Comparison of ENCODE assay signal across 17 cellular contexts in the genomic region with DNA sequence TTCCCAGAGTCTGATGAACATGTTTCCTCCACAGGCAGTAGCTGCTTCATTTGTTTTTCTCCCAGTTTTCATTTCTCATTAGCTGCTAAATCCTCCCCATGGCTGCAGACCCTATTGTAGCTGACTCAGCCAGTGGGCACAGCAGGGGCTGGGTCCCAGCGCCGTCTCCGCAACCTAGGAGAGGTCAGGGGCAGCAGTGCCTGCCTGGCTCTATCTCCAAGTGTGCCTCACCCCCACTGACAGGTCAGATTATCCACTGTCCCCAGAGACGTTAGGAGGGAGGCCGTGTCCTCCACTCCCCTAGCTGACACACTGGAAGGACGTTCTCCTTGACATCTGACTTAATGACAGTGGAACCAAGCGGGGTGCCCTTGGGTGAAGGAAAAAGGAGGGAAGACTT. TPM values are rescaled to one million over a fixed set of nuclear protein-coding genes. Genes with fewer than 3 reads are reported as not detected.
DNase-seq lines count a peak whose midpoint lies in the region; ATAC-seq and TF ChIP-seq lines count a peak whose summit lies in the region.
"Had no signal": no experiment of that assay in that cellular context is flagged by ENCODE, and none has a peak within 500 bp of the region (broad histone marks: within the 10 kb centered on the region; RNA-seq: fewer than 3 reads in every experiment).

No MANE protein-coding gene starts in this region.

- CTCF ChIA-PET in HEK293 (lab: Yijun Ruan, JAX) = interaction anchor here (1.1 kb wide), 1 partner anchor 88 kb away, joined by 3 read pairs; no protein-coding TSS in a partner anchor
- CTCF ChIA-PET in activated CD4-positive, alpha-beta T cell treated with anti-CD3 and anti-CD28 coated beads for 36 hours (lab: Charles Lee) = interaction anchor here (1.1 kb wide), 1 partner anchor 108 kb away, joined by 3 read pairs; no protein-coding TSS in a partner anchor

- peaks cover 18% of the 10 kb centered on the region for H3K27me3 Mint-ChIP-seq in activated CD4-positive, alpha-beta T cell treated with anti-CD3 and anti-CD28 coated beads for 36 hours

- no peak overlapping the region for H3K14ac ChIP-seq in mesenchymal stem cell (ENCODE audit: low read length in 2 of 2)

- no peak overlapping the region for H4K8ac ChIP-seq in mesenchymal stem cell (ENCODE audit: low read length)

- no peaks in the 10 kb centered on the region for H3K9me3 ChIP-seq in HEK293 (ENCODE audit: control insufficient read depth, insufficient read depth, low read depth, low read length)
- no peaks in the 10 kb centered on the region for H3K9me3 ChIP-seq in RWPE2 (ENCODE audit: severe bottlenecking)
- H3K9me3 ChIP-seq in mesenchymal stem cell (ENCODE audit: control insufficient read depth, low read length) = no peaks in the 10 kb centered on the region
- no peaks in the 10 kb centered on the region for H3K9me3 ChIP-seq in sigmoid colon
- H3K9me3 ChIP-seq in BE2C = no peaks in the 10 kb centered on the region
- H3K9me3 ChIP-seq: A549, BLaER1, Caco-2, HAP-1 had no signal

- no peak overlapping the region for H3K4ac ChIP-seq in mesenchymal stem cell (ENCODE audit: low read depth in 1 of 2, low read length in 2 of 2)

- peak overlapping the region; percentile 54 for H2AK5ac ChIP-seq in mesenchymal stem cell (ENCODE audit: low read length, severe bottlenecking)

- H3K27ac ChIP-seq in HEK293 (ENCODE audit: extremely low read depth, low read depth, low read length) (no peak overlapping the region), RWPE2 (ENCODE audit: poor library complexity, severe bottlenecking) (no peak overlapping the region), mesenchymal stem cell (ENCODE audit: low read length, poor library complexity, severe bottlenecking) (no peak overlapping the region), sigmoid colon (no peak overlapping the region)
- H3K27ac ChIP-seq: A549, BLaER1 had no signal

- TF ChIP-seq EP300 in sigmoid colon (IDR thresholded peaks at IDR 0.05) = no peak

- H3K18ac ChIP-seq in mesenchymal stem cell (ENCODE audit: low read depth in 1 of 2, low read length in 2 of 2) = no peak overlapping the region

- no peak overlapping the region for H3K4me3 Mint-ChIP-seq in activated CD4-positive, alpha-beta T cell treated with anti-CD3 and anti-CD28 coated beads for 36 hours
- H3K4me3 Mint-ChIP-seq: CD8-positive, alpha-beta memory T cell; HFFc6 had no signal

- no peak overlapping the region for H3K23ac ChIP-seq in mesenchymal stem cell (ENCODE audit: low read length in 2 of 2)

- no peaks in the 10 kb centered on the region for H3K9me3 Mint-ChIP-seq in activated CD4-positive, alpha-beta T cell treated with anti-CD3 and anti-CD28 coated beads for 36 hours (ENCODE audit: low read depth)
- H3K9me3 Mint-ChIP-seq: CD8-positive, alpha-beta memory T cell had no signal

- H3K79me1 ChIP-seq in mesenchymal stem cell (replicated peaks; ENCODE audit: low read length, poor library complexity, severe bottlenecking) = peaks cover 51% of the 10 kb centered on the region

- no peak for TF ChIP-seq CTCF in HEK293 (tag by site-specific recombination; IDR thresholded peaks at IDR 0.05)
- no peak for TF ChIP-seq CTCF in RWPE2 (IDR thresholded peaks at IDR 0.05; ENCODE audit: poor library complexity, severe bottlenecking)
- TF ChIP-seq CTCF in sigmoid colon (IDR thresholded peaks at IDR 0.05) = no peak
- TF ChIP-seq CTCF in BE2C (IDR thresholded peaks at IDR 0.05; ENCODE audit: low read depth, low read length) = no peak

- no peak overlapping the region for H2BK15ac ChIP-seq in mesenchymal stem cell (ENCODE audit: low read depth, poor library complexity, severe bottlenecking)

- TF ChIP-seq POLR2A in sigmoid colon (IDR thresholded peaks at IDR 0.05) = no peak

- no peak overlapping the region for H2BK5ac ChIP-seq in mesenchymal stem cell (ENCODE audit: low read depth, low read length, poor library complexity, severe bottlenecking)

- WGBS in mesenchymal stem cell = 77% methylated on average over 5 of the region's 7 CpGs
- 74 to 83% methylated on average over 7 of the region's 7 CpGs for WGBS in sigmoid colon, 2 donors

- H2BK120ac ChIP-seq in mesenchymal stem cell (ENCODE audit: low read depth, low read length) = no peak overlapping the region

- no peak overlapping the region for H3K4me2 ChIP-seq in mesenchymal stem cell (ENCODE audit: low read length, poor library complexity, severe bottlenecking)
- H3K4me2 ChIP-seq: A549, BLaER1 had no signal

- H3K36me3 Mint-ChIP-seq in activated CD4-positive, alpha-beta T cell treated with anti-CD3 and anti-CD28 coated beads for 36 hours (ENCODE audit: low read depth) = no peaks in the 10 kb centered on the region
- H3K36me3 Mint-ChIP-seq: CD8-positive, alpha-beta memory T cell had no signal

- H3K27me3 ChIP-seq in RWPE2 (ENCODE audit: insufficient read depth, poor library complexity, severe bottlenecking) (peaks cover 11% of the 10 kb centered on the region), mesenchymal stem cell (ENCODE audit: control insufficient read depth in 1 of 2, insufficient read depth in 1 of 2, low read length in 2 of 2) (peaks cover 0 to 73% of the 10 kb centered on the region in 2 experiments), sigmoid colon (peaks cover 0 to 3% (median 0%) of the 10 kb centered on the region in 3 donors), BE2C (0 out of 2 replicates have a peak, but pooled peaks cover 4% of the 10 kb centered on the region)
- H3K27me3 ChIP-seq: BLaER1 had no signal

- intact Hi-C loops in sigmoid colon (cut with DNase I) = no loop called here
- intact Hi-C loops in activated CD4-positive, alpha-beta T cell treated with anti-CD3 and anti-CD28 coated beads for 36 hours (cut with DNase I, micrococcal nuclease) = no loop called here

- H2AFZ ChIP-seq in mesenchymal stem cell (ENCODE audit: low read depth, low read length) = no peak overlapping the region

- H3K4me3 ChIP-seq in HEK293 (ENCODE audit: low read depth, low read length) (no peak overlapping the region), RWPE2 (ENCODE audit: severe bottlenecking) (no peak overlapping the region), mesenchymal stem cell (ENCODE audit: insufficient read depth in 1 of 2, low read depth in 1 of 2, low read length in 2 of 2) (no peak overlapping the region), sigmoid colon (no peak overlapping the region), BE2C (ENCODE audit: low read depth, low read length) (no peak overlapping the region)
- H3K4me3 ChIP-seq: A549, BLaER1, HAP-1 had no signal

- H3K9ac ChIP-seq in mesenchymal stem cell (ENCODE audit: low read length) = no peak overlapping the region
- H3K9ac ChIP-seq: BLaER1 had no signal

- H3K4me1 ChIP-seq in HEK293 (ENCODE audit: control insufficient read depth, insufficient read depth, low read length) (0 out of 2 replicates have a peak, but pooled peaks cover 3% of the 10 kb centered on the region), RWPE2 (ENCODE audit: insufficient read depth, poor library complexity, severe bottlenecking) (no peaks in the 10 kb centered on the region), mesenchymal stem cell (ENCODE audit: control insufficient read depth, insufficient read depth, low read depth, low read length) (peaks cover 36% of the 10 kb centered on the region), sigmoid colon (no peaks in the 10 kb centered on the region), BE2C (no peaks in the 10 kb centered on the region)
- H3K4me1 ChIP-seq: Caco-2, HAP-1 had no signal

- ATAC-seq in RWPE2 (ENCODE audit: low read depth) = no peak
- ATAC-seq in activated CD4-positive, alpha-beta T cell treated with anti-CD3 and anti-CD28 coated beads for 36 hours = no peak
- ATAC-seq: A549, HepG2 had no signal

- DNase-seq in RWPE2 (ENCODE audit: low spot score) (peak; percentile 46), mesenchymal stem cell (no peak), sigmoid colon (peak; percentile 29), NCI-H524 treated with DMSO at 0.1 percent for 48 hours (lab: John Stamatoyannopoulos, UW) (no peak), BE2C (no peak)
- DNase-seq in activated CD4-positive, alpha-beta T cell treated with anti-CD3 and anti-CD28 coated beads for 36 hours = no peak
- DNase-seq: Caco-2; CD8-positive, alpha-beta memory T cell; DND-41; GDM1; HFFc6 had no signal

- H3K27ac Mint-ChIP-seq in activated CD4-positive, alpha-beta T cell treated with anti-CD3 and anti-CD28 coated beads for 36 hours = no peak overlapping the region
- H3K27ac Mint-ChIP-seq: CD8-positive, alpha-beta memory T cell; HFFc6 had no signal

- no peaks in the 10 kb centered on the region for H3K4me1 Mint-ChIP-seq in activated CD4-positive, alpha-beta T cell treated with anti-CD3 and anti-CD28 coated beads for 36 hours
- H3K4me1 Mint-ChIP-seq: CD8-positive, alpha-beta memory T cell had no signal

- H3K36me3 ChIP-seq in HEK293 (ENCODE audit: control insufficient read depth in 2 of 2, insufficient read depth in 1 of 2, low read length in 2 of 2) (no peaks in the 10 kb centered on the region), RWPE2 (ENCODE audit: low read depth) (no peaks in the 10 kb centered on the region), mesenchymal stem cell (ENCODE audit: control insufficient read depth in 1 of 2, insufficient read depth in 2 of 2, low read depth in 1 of 2, low read length in 2 of 2) (peaks cover 0 to 16% of the 10 kb centered on the region in 2 experiments), sigmoid colon (no peaks in the 10 kb centered on the region), BE2C (no peaks in the 10 kb centered on the region)
- H3K36me3 ChIP-seq: BLaER1, HAP-1 had no signal

- H2BK12ac ChIP-seq in mesenchymal stem cell (ENCODE audit: low read length in 2 of 2) = no peak overlapping the region

- POLR2A ChIA-PET in HEK293 (lab: Yijun Ruan, JAX) = no interaction called here
- POLR2A ChIA-PET in activated CD4-positive, alpha-beta T cell treated with anti-CD3 and anti-CD28 coated beads for 36 hours (lab: Charles Lee) = no interaction called here

- H4K91ac ChIP-seq in mesenchymal stem cell (ENCODE audit: low read length) = no peak overlapping the region

TF ChIP-seq in HEK293, 187 proteins besides CTCF, POLR2A, EP300 and RAD21 (continues in another document):
- no peak for TF ChIP-seq ZXDB (tag by site-specific recombination; IDR thresholded peaks at IDR 0.05)
- TF ChIP-seq, protein P1, sequence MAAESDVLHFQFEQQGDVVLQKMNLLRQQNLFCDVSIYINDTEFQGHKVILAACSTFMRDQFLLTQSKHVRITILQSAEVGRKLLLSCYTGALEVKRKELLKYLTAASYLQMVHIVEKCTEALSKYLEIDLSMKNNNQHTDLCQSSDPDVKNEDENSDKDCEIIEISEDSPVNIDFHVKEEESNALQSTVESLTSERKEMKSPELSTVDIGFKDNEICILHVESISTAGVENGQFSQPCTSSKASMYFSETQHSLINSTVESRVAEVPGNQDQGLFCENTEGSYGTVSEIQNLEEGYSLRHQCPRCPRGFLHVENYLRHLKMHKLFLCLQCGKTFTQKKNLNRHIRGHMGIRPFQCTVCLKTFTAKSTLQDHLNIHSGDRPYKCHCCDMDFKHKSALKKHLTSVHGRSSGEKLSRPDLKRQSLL (tag by site-specific recombination; IDR thresholded peaks at IDR 0.05) = peak; percentile 54; the same call in 1 of the 2 replicates

RNA-seq across cellular contexts. Expression of a gene that starts 31.1 kb away (rescaled TPM):
- not detected for polyA plus RNA-seq in mesenchymal stem cell (2013, experiment 1 of 2)
- polyA plus RNA-seq in mesenchymal stem cell (2013, experiment 2 of 2) = not detected
- 1 to 10 TPM in 3 of 4 donors, under 1 TPM in 1; 0.49 to 2.8 (median 1.3) TPM for total RNA-seq in sigmoid colon
- polyA plus RNA-seq in sigmoid colon = under 1 TPM in 1 of 3 donors, not detected in 2; 0.28 TPM
- not detected for total RNA-seq in activated CD4-positive, alpha-beta T cell treated with anti-CD3 and anti-CD28 coated beads for 36 hours
- not detected for polyA plus RNA-seq in BE2C (2012; ENCODE audit: insufficient read depth, insufficient read length, low read depth)
- total RNA-seq: Caco-2; CD8-positive, alpha-beta memory T cell; HepG2; HFFc6 had no signal
- polyA plus RNA-seq: A549; AG04450; CD8-positive, alpha-beta memory T cell; HepG2 had no signal

Comparison
In these comparisons a context has a peak if more than half of its experiments do, and no peak if none do; other contexts are left out.
1. DNase-seq: peak in RWPE2 (single experiment) and sigmoid colon (single experiment); none in mesenchymal stem cell (single experiment), NCI-H524 treated with DMSO at 0.1 percent for 48 hours (single experiment), activated CD4-positive, alpha-beta T cell treated with anti-CD3 and anti-CD28 coated beads for 36 hours (single experiment) and BE2C (single experiment).